21 cellular contexts compared by ENCODE assay signal in genomic region chr6:143501851-143502250, GRCh38. TPM values are rescaled to one million over a fixed set of nuclear protein-coding genes. Genes with fewer than 3 reads are reported as not detected.
A peak's percentile ranks its signal among the peaks of the same experiment; 100 is the strongest.
DNase-seq lines count a peak whose midpoint lies in the region; ATAC-seq, FAIRE-seq and TF ChIP-seq lines count a peak whose summit lies in the region.
"Had no signal": no experiment of that assay in that cellular context is flagged by ENCODE, and none has a peak within 500 bp of the region (broad histone marks: within the 10 kb centered on the region; RNA-seq: fewer than 3 reads in every experiment).

No MANE protein-coding gene starts in this region.

- H3K9me2 ChIP-seq in PC-3 (replicated peaks; ENCODE audit: low read length): no peaks in the 10 kb centered on the region

- no peak overlapping the region for H3K4me2 ChIP-seq in PC-3 (ENCODE audit: low read length)

- no peak for ATAC-seq in PC-3
- ATAC-seq: T-cell had no signal

- CTCF ChIA-PET in PC-3 (lab: Charles Lee): interaction anchor here (0.5 to 0.6 kb wide), 2 partner anchors 9 kb away, joined by 3 read pairs; no protein-coding TSS in a partner anchor

- H3K9ac ChIP-seq in PC-3 (ENCODE audit: low read length): no peak overlapping the region

- no peaks in the 10 kb centered on the region for H3K9me3 ChIP-seq in PC-3 (ENCODE audit: low read length)
- H3K9me3 ChIP-seq: ascending aorta, BE2C, stomach had no signal

- H3K27me3 ChIP-seq in PC-3 (ENCODE audit: low read length): no peaks in the 10 kb centered on the region
- H3K27me3 ChIP-seq: ascending aorta, BE2C, stomach had no signal

- no TSS peak for BruUV-seq in PC-3 (replicated peaks; lab: Mats Ljungman, UMichigan)

- intact Hi-C loops in PC-3 (cut with micrococcal nuclease): no loop called here

- H3K4me3 ChIP-seq in AG09309 (ENCODE audit: control insufficient read depth, low read depth, low read length) (no peak overlapping the region), PC-3 (ENCODE audit: low read length) (no peak overlapping the region), fibroblast of villous mesenchyme (ENCODE audit: low read depth, low read length) (no peak overlapping the region)
- H3K4me3 ChIP-seq: ascending aorta, stomach had no signal

- FAIRE-seq in G401.6 (lab: Jason Lieb, UNC) (peak; percentile 15), RCC 7860 (lab: Jason Lieb, UNC) (no peak)
- FAIRE-seq: GM12892 had no signal

- peaks cover 23% of the 10 kb centered on the region for H3K36me3 ChIP-seq in PC-3 (ENCODE audit: low read depth, low read length)

- TF ChIP-seq CTCF in AG09309 (IDR thresholded peaks at IDR 0.05; ENCODE audit: control insufficient read depth, insufficient read depth, low read depth, low read length, missing control alignments) (peak; percentile 11), PC-3 (conservative IDR thresholded peaks at IDR 0.05; ENCODE audit: low read depth, low read length) (0 out of 2 replicates have a peak, but pooled peaks have one; percentile 13), fibroblast of villous mesenchyme (IDR thresholded peaks at IDR 0.05; ENCODE audit: insufficient read depth, low read depth, low read length) (peak; percentile 12)

- H3F3A ChIP-seq in PC-3 (ENCODE audit: low read length, unreplicated experiment): no peaks in the 10 kb centered on the region

- H3K27ac ChIP-seq in PC-3 (ENCODE audit: low read length): no peak overlapping the region
- H3K27ac ChIP-seq: ascending aorta, RWPE1, stomach had no signal

- no peaks in the 10 kb centered on the region for H4K20me1 ChIP-seq in PC-3 (ENCODE audit: low read length)

- POLR2A ChIA-PET in PC-3 (lab: Charles Lee; ENCODE audit: unreplicated experiment): no interaction called here

- no peaks in the 10 kb centered on the region for H3K79me2 ChIP-seq in PC-3 (ENCODE audit: low read length)

- H2AFZ ChIP-seq in PC-3 (ENCODE audit: low read length): no peak overlapping the region

- H3K4me1 ChIP-seq in PC-3 (ENCODE audit: insufficient read depth, low read length): no peaks in the 10 kb centered on the region
- H3K4me1 ChIP-seq: ascending aorta, BE2C had no signal

- no peak for DNase-seq in AG09309 (ENCODE audit: low read depth)
- DNase-seq in PC-3: no peak
- no peak for DNase-seq in fibroblast of villous mesenchyme (ENCODE audit: low read depth)
- no peak for DNase-seq in NCI-H524 treated with DMSO at 0.1 percent for 48 hours (lab: John Stamatoyannopoulos, UW)
- no peak for DNase-seq in NCI-H1417 treated with DMSO at 0.1 percent for 48 hours (lab: John Stamatoyannopoulos, UW)
- DNase-seq in RCC 7860 (ENCODE audit: low spot score): no peak
- DNase-seq: activated CD4-positive, alpha-beta T cell treated with anti-CD3 and anti-CD28 coated beads, Interleukin-2, amount 50 U/mL, for 4 hours; activated naive CD4-positive, alpha-beta T cell treated with anti-CD3 and anti-CD28 coated beads for 36 hours; activated T-cell treated with anti-CD3 and anti-CD28 coated beads for 4 hours; BE2C; Calu3; GF-D8; NCI-H1048; occipital lobe; stimulated activated CD4-positive, alpha-beta T cell treated with anti-CD3 and anti-CD28 coated beads, Interleukin-2, amount 100 ng/mL, for 24 hours; stomach; T-cell had no signal

RNA-seq across cellular contexts. Expression of gene FUCA2, which starts 9.7 kb away (rescaled TPM):
- total RNA-seq in PC-3 (2014; rRNA removed) (49.9 and 52.8 TPM in 2 replicates), fibroblast of villous mesenchyme (54.1 and 58.7 TPM in 2 replicates)

RNA-seq across cellular contexts. Expression of gene PEX3, which starts 51.2 kb away (rescaled TPM):
- total RNA-seq in PC-3 (2014; rRNA removed) (17.5 and 23.8 TPM in 2 replicates), fibroblast of villous mesenchyme (22.5 and 24.6 TPM in 2 replicates)

RNA-seq across cellular contexts. Expression of gene ADAT2, which starts 51.4 kb away (rescaled TPM):
- total RNA-seq in PC-3 (2014; rRNA removed) (5.1 and 8.1 TPM in 2 replicates), fibroblast of villous mesenchyme (3.0 and 3.5 TPM in 2 replicates)
